ENCODE assay signal across 8 cellular contexts in genomic region chr22:31122532-31123291, GRCh38. TPM values are rescaled to one million over a fixed set of nuclear protein-coding genes. Genes with fewer than 3 reads are reported as not detected.
DNase-seq lines count a peak whose midpoint lies in the region; ATAC-seq and TF ChIP-seq lines count a peak whose summit lies in the region.

Gene INPP5J (plus strand): TSS chr22:31122966. CDS start chr22:31123015, 49 bp downstream.

- no peaks in the 10 kb centered on the region for H3K36me3 ChIP-seq in testis (ENCODE audit: low read depth, missing control alignments)

- H3K4me1 ChIP-seq in testis, result peaks cover 7% of the 10 kb centered on the region

- peak; percentile 18 for DNase-seq in DMS53 treated with DMSO at 0.1 percent for 48 hours (lab: John Stamatoyannopoulos, UW; ENCODE audit: unreplicated experiment)
- peak; percentile 50 for DNase-seq in NCI-H2196 treated with DMSO at 0.1 percent for 48 hours (lab: John Stamatoyannopoulos, UW; ENCODE audit: unreplicated experiment)
- peak; percentile 36 to 46 for DNase-seq in cardiac fibroblast (ENCODE audit: low read depth in 2 of 2)
- DNase-seq in testis, result peak; percentile 62
- DNase-seq in T-helper 1 cell, result no peak
- no peak for DNase-seq in stimulated activated CD4-positive, alpha-beta T cell treated with anti-CD3 and anti-CD28 coated beads, Interleukin-4, amount 100 ng/mL, for 24 hours

- H3K27me3 ChIP-seq in layer of hippocampus (ENCODE audit: control insufficient read depth, insufficient read depth, low read length) (no peaks in the 10 kb centered on the region), testis (no peaks in the 10 kb centered on the region)

- no peaks in the 10 kb centered on the region for H3K9me3 ChIP-seq in testis

- no peak for ATAC-seq in GM21786 (IDR thresholded peaks at IDR 0.05; ENCODE audit: unreplicated experiment)

- no peak for TF ChIP-seq CTCF in cardiac fibroblast (IDR thresholded peaks at IDR 0.05; ENCODE audit: low read depth, low read length)
- no peak for TF ChIP-seq CTCF in testis (IDR thresholded peaks at IDR 0.05)

- H3K27ac ChIP-seq in layer of hippocampus (ENCODE audit: low read depth, low read length) (peak within 1 kb of the TSS; percentile 30), testis (no peak within 1 kb of the TSS)

- no peak for TF ChIP-seq POLR2A in testis (IDR thresholded peaks at IDR 0.05)

- peak within 1 kb of the TSS; percentile 8 to 31 for H3K4me3 ChIP-seq in cardiac fibroblast (replicated peaks in 1 of 2; ENCODE audit: low read depth in 2 of 2, low read length in 2 of 2)
- H3K4me3 ChIP-seq in testis, result peak within 1 kb of the TSS in 1 of 2 donors; percentile 21

- intact Hi-C loops in testis (cut with DNase I; ENCODE audit: low total_unique reads), result no loop called here

- WGBS in testis, 2 donors, result 23 to 30% methylated on average over 1 to 10 of the region's 10 CpGs

RNA-seq across cellular contexts. Expression of gene INPP5J, which starts in this region (rescaled TPM):
- 10 to 100 TPM; 11.3 to 17.2 TPM for total RNA-seq in testis
- polyA plus RNA-seq in testis (ENCODE audit: insufficient read depth, low read depth, low replicate concordance), result 5.2 TPM

Comparison
In these comparisons a context has a peak if more than half of its experiments do, and no peak if none do; other contexts are left out.
1. DNase-seq: peak in DMS53 treated with DMSO at 0.1 percent for 48 hours (single experiment), NCI-H2196 treated with DMSO at 0.1 percent for 48 hours (single experiment), cardiac fibroblast (2 of 2) and testis (single experiment); none in T-helper 1 cell (0 of 5) and stimulated activated CD4-positive, alpha-beta T cell treated with anti-CD3 and anti-CD28 coated beads, Interleukin-4, amount 100 ng/mL, for 24 hours (single experiment).